9 cellular contexts compared by ENCODE assay signal in the genomic region with DNA sequence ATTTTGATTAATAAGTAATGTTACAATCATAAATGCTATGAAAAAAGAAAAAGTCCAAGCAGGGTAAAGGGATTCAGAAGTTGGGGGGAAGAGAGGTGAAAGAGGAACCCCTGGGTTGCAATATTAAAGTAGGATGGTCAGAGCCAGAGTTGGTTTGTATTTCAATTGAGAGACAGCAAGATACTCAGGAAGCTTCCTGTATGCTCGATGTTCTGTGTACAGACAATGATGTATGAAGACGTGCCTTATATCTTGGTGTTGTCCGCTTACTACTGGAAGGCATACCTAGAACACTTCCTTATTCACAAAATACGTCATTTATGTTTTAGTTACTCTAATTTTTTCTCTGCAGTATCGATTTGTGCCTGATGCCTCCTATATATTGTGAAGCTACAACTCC.
DNase-seq lines count a peak whose midpoint lies in the region; ATAC-seq, FAIRE-seq and TF ChIP-seq lines count a peak whose summit lies in the region.
"Had no signal": no experiment of that assay in that cellular context is flagged by ENCODE, and none has a peak within 500 bp of the region (broad histone marks: within the 10 kb centered on the region; RNA-seq: fewer than 3 reads in every experiment).

No MANE protein-coding gene starts in this region.

- SMC1A ChIA-PET in GM12878 (lab: Charles Lee; ENCODE audit: uncharacterized antibody, unreplicated experiment) = interaction anchor here (0.6 to 1.9 kb wide), 6 partner anchors 10 to 41 kb away, joined by 3 to 8 read pairs (median 6); no protein-coding TSS in a partner anchor

- H3K18ac ChIP-seq in mesenchymal stem cell (ENCODE audit: low read depth in 1 of 2, low read length in 2 of 2) = no peak overlapping the region

- peak overlapping the region; percentile 73 for H3K27ac ChIP-seq in Karpas-422 (ENCODE audit: low read length)
- no peak overlapping the region for H3K27ac ChIP-seq in GM12878 (ENCODE audit: control insufficient read depth, insufficient read depth)
- H3K27ac ChIP-seq in mesenchymal stem cell (ENCODE audit: low read length, poor library complexity, severe bottlenecking) = no peak overlapping the region

- DNase-seq in CD14-positive monocyte (ENCODE audit: low spot score) (no peak), Karpas-422 (peak; percentile 76), GM12878 (ENCODE audit: low read depth, low spot score) (no peak), mesenchymal stem cell (no peak), NK-92 (lab: John Stamatoyannopoulos, UW; ENCODE audit: unreplicated experiment) (no peak)
- DNase-seq: NCI-H1694 had no signal

- POLR2A ChIA-PET in GM12878 (lab: Charles Lee) = interaction anchor here (0.7 to 2.5 kb wide), 2 partner anchors 41 to 1869 kb away, joined by 3 to 6 read pairs; no protein-coding TSS in a partner anchor

- RAD21 ChIA-PET in GM12878 (lab: Charles Lee; ENCODE audit: unreplicated experiment) = interaction anchor here (0.7 to 1.4 kb wide), 3 partner anchors 50 to 83 kb away, joined by 3 to 6 read pairs (median 3); no protein-coding TSS in a partner anchor

- in situ Hi-C loops in GM12878 (cut with MboI) = no loop called here

- no peak overlapping the region for H2AK5ac ChIP-seq in mesenchymal stem cell (ENCODE audit: low read length, severe bottlenecking)

- no peak overlapping the region for H2BK12ac ChIP-seq in mesenchymal stem cell (ENCODE audit: low read length in 2 of 2)

- no peak overlapping the region for H4K8ac ChIP-seq in mesenchymal stem cell (ENCODE audit: low read length)

- no peaks in the 10 kb centered on the region for H4K20me1 ChIP-seq in Karpas-422 (ENCODE audit: insufficient read depth, low read depth, low read length)
- peaks cover 5% of the 10 kb centered on the region; the same call in 1 of the 2 replicates for H4K20me1 ChIP-seq in GM12878 (ENCODE audit: control insufficient read depth, insufficient read depth)

- no peak overlapping the region for H2BK120ac ChIP-seq in mesenchymal stem cell (ENCODE audit: low read depth, low read length)

- no peak for TF ChIP-seq POLR2A in GM12878 (IDR thresholded peaks at IDR 0.05; ENCODE audit: low read depth, low read length)

- H3K14ac ChIP-seq in mesenchymal stem cell (ENCODE audit: low read length in 2 of 2) = no peak overlapping the region

- H3K4me1 ChIP-seq in Karpas-422 (ENCODE audit: low read length) (peaks cover 87% of the 10 kb centered on the region), GM12878 (ENCODE audit: control insufficient read depth, insufficient read depth, low read length) (peaks cover 22% of the 10 kb centered on the region), mesenchymal stem cell (ENCODE audit: control insufficient read depth, insufficient read depth, low read depth, low read length) (peaks cover 10% of the 10 kb centered on the region)

- H3K4me3 ChIP-seq in Karpas-422 (ENCODE audit: low read length) = peak overlapping the region; percentile 32
- no peak overlapping the region for H3K4me3 ChIP-seq in GM12878
- no peak overlapping the region for H3K4me3 ChIP-seq in mesenchymal stem cell (ENCODE audit: insufficient read depth in 1 of 2, low read depth in 1 of 2, low read length in 2 of 2)

- H3K9me2 ChIP-seq in Karpas-422 (replicated peaks; ENCODE audit: insufficient read depth, low read length) = no peaks in the 10 kb centered on the region

- TF ChIP-seq CTCF in CD14-positive monocyte (IDR thresholded peaks at IDR 0.05) (no peak), GM12878 (IDR thresholded peaks at IDR 0.05 in 2 of 3, conservative IDR thresholded peaks at IDR 0.05 in 1 of 3; ENCODE audit: control insufficient read depth in 2 of 3, extremely low read depth in 1 of 3, insufficient read depth in 1 of 3, low read depth in 3 of 3, low read length in 3 of 3) (no peak)

- H3K27me3 Mint-ChIP-seq in CD14-positive monocyte (ENCODE audit: low read depth in 3 of 3) = no peaks in the 10 kb centered on the region

- peaks cover 44% of the 10 kb centered on the region for H3K4me1 Mint-ChIP-seq in CD14-positive monocyte

- no peak for FAIRE-seq in GM12878 (lab: Jason Lieb, UNC)

- no peaks in the 10 kb centered on the region for H3K36me3 ChIP-seq in Karpas-422 (ENCODE audit: insufficient read depth, low read length)
- H3K36me3 ChIP-seq in GM12878 (ENCODE audit: control insufficient read depth in 2 of 2, insufficient read depth in 2 of 2, low read length in 1 of 2) = no peaks in the 10 kb centered on the region
- peaks cover 3% of the 10 kb centered on the region in 2 experiments for H3K36me3 ChIP-seq in mesenchymal stem cell (ENCODE audit: control insufficient read depth in 1 of 2, insufficient read depth in 2 of 2, low read depth in 1 of 2, low read length in 2 of 2)

- peaks cover 0 to 2% (median 0%) of the 10 kb centered on the region in 7 donors for H3K9me3 Mint-ChIP-seq in CD14-positive monocyte

- no peak for TF ChIP-seq EP300 in GM12878 (IDR thresholded peaks at IDR 0.05; ENCODE audit: borderline replicate concordance in 1 of 2, control insufficient read depth in 1 of 2, low read depth in 2 of 2, low read length in 2 of 2)

- H3K4me2 ChIP-seq in Karpas-422 (ENCODE audit: low read depth, low read length, poor library complexity, severe bottlenecking) (peak overlapping the region; percentile 55), GM12878 (ENCODE audit: control insufficient read depth, insufficient read depth) (peak overlapping the region; percentile 51), mesenchymal stem cell (ENCODE audit: low read length, poor library complexity, severe bottlenecking) (no peak overlapping the region)

- no peak overlapping the region for H3K23ac ChIP-seq in mesenchymal stem cell (ENCODE audit: low read length in 2 of 2)

- peaks cover 98% of the 10 kb centered on the region for H3K79me2 ChIP-seq in Karpas-422 (ENCODE audit: low read length)
- peaks cover 91% of the 10 kb centered on the region for H3K79me2 ChIP-seq in GM12878 (ENCODE audit: control insufficient read depth, insufficient read depth, low read length)

- no peak overlapping the region for H2AFZ ChIP-seq in Karpas-422 (ENCODE audit: low read length)
- H2AFZ ChIP-seq in GM12878 (ENCODE audit: control insufficient read depth, low read depth, low read length) = no peak overlapping the region
- no peak overlapping the region for H2AFZ ChIP-seq in mesenchymal stem cell (ENCODE audit: low read depth, low read length)

- CTCF ChIA-PET in GM12878 (lab: Yijun Ruan, JAX) = no interaction called here

- H3K36me3 Mint-ChIP-seq in CD14-positive monocyte = peaks cover 0 to 6% of the 10 kb centered on the region in 2 donors

- H3K27me3 ChIP-seq in Karpas-422 (ENCODE audit: low read length) (no peaks in the 10 kb centered on the region), GM12878 (replicated peaks in 1 of 2; ENCODE audit: control insufficient read depth in 2 of 2, insufficient read depth in 2 of 2, low read length in 1 of 2) (no peaks in the 10 kb centered on the region), mesenchymal stem cell (ENCODE audit: control insufficient read depth in 1 of 2, insufficient read depth in 1 of 2, low read length in 2 of 2) (no peaks in the 10 kb centered on the region)

- no TSS peak for BruUV-seq in GM12878 (replicated peaks; lab: Mats Ljungman, UMichigan)

- no peak overlapping the region for H2BK15ac ChIP-seq in mesenchymal stem cell (ENCODE audit: low read depth, poor library complexity, severe bottlenecking)

- H3K9me3 ChIP-seq in Karpas-422 (ENCODE audit: low read length) = no peaks in the 10 kb centered on the region
- no peaks in the 10 kb centered on the region; the same call in 1 of the 3 replicates for H3K9me3 ChIP-seq in GM12878 (replicated peaks; ENCODE audit: control insufficient read depth, insufficient read depth, low read length)
- no peaks in the 10 kb centered on the region for H3K9me3 ChIP-seq in mesenchymal stem cell (ENCODE audit: control insufficient read depth, low read length)

- intact Hi-C loops in CD14-positive monocyte (cut with micrococcal nuclease) = no loop called here
- intact Hi-C loops in GM12878 (cut with micrococcal nuclease; ENCODE audit: unreplicated experiment) = no loop called here

- no peak for TF ChIP-seq RAD21 in GM12878 (IDR thresholded peaks at IDR 0.05; ENCODE audit: insufficient read depth, low read depth, low read length)

- no peak overlapping the region for H3K4ac ChIP-seq in mesenchymal stem cell (ENCODE audit: low read depth in 1 of 2, low read length in 2 of 2)

- H3K27ac Mint-ChIP-seq in CD14-positive monocyte = peak overlapping the region in 6 of 7 donors; percentile 3 to 70 (median 39)

- no peak overlapping the region for H2BK5ac ChIP-seq in mesenchymal stem cell (ENCODE audit: low read depth, low read length, poor library complexity, severe bottlenecking)

- no peak overlapping the region for H4K91ac ChIP-seq in mesenchymal stem cell (ENCODE audit: low read length)

- H3K4me3 Mint-ChIP-seq in CD14-positive monocyte = no peak overlapping the region

- H3K9ac ChIP-seq in Karpas-422 (ENCODE audit: low read length) (peak overlapping the region; percentile 32), GM12878 (ENCODE audit: control insufficient read depth, insufficient read depth, low read length) (no peak overlapping the region), mesenchymal stem cell (ENCODE audit: low read length) (no peak overlapping the region)

- H3K79me1 ChIP-seq in mesenchymal stem cell (replicated peaks; ENCODE audit: low read length, poor library complexity, severe bottlenecking) = peaks cover 3% of the 10 kb centered on the region

- peak; percentile 61 for ATAC-seq in GM18867 (IDR thresholded peaks at IDR 0.05; ENCODE audit: unreplicated experiment)
- peak; percentile 65 for ATAC-seq in GM12878
- no peak for ATAC-seq in esophagus mucosa
- no peak for ATAC-seq in HG03159 (IDR thresholded peaks at IDR 0.05; ENCODE audit: unreplicated experiment)

- WGBS in GM12878 (ENCODE audit: insufficient coverage, insufficient replicate concordance, low lambda C conversion rate, missing lambda C conversion rate) = 44% methylated on average over 5 of the region's 5 CpGs
- 95% methylated on average over 5 of the region's 5 CpGs for WGBS in mesenchymal stem cell

TF ChIP-seq in GM12878, 131 proteins besides CTCF, POLR2A, EP300 and RAD21:
- no peak for TF ChIP-seq TCF7 (IDR thresholded peaks at IDR 0.05; ENCODE audit: borderline replicate concordance)
- peak; percentile 33; the same call in 1 of the 2 replicates for TF ChIP-seq SPI1 (IDR thresholded peaks at IDR 0.05; ENCODE audit: borderline replicate concordance, insufficient read depth, low read depth, low read length)

Comparison
In these comparisons a context has a peak if more than half of its experiments do, and no peak if none do; other contexts are left out.
1. ATAC-seq: peak in GM18867 (single experiment) and GM12878 (single experiment); none in esophagus mucosa (single experiment) and HG03159 (single experiment).